ENCODE assay signal across 8 cellular contexts in the genomic region with DNA sequence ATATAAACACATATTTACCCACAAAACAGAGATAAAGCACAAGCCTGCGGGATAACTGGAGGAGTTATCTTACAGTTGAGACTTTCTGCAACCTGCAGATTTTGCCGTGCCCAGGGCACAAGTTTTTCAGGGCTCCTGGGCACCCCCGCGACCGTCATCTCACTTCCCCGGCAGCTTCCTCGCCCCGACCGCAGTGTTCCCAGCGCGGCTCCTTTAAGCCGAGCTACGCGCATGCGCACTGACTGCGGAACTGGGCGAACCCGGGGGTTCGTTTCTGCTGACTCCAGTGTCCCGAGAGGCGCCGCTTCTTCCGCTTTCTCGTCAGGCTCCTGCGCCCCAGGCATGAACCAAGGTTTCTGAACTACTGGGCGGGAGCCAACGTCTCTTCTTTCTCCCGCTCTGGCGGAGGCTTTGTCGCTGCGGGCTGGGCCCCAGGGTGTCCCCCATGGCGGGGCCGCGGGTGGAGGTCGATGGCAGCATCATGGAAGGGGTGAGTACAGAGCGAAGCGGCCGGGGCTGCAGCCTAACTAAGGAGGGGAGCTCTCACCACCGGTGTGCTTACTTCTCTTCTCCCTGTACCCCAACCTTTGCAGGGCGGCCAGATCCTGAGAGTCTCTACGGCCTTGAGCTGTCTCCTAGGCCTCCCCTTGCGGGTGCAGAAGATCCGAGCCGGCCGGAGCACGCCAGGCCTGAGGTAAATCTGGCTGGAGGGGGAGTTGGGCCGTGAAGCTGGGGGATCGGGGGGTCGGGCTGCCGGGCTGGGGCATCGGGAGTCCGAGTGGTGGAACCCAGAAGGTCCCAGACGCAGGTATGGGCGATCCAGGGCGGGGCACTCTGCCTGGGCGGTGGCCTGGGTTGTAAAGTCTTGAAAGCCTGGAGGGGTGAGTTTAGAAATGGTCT. TPM values are rescaled to one million over a fixed set of nuclear protein-coding genes. Genes with fewer than 3 reads are reported as not detected.
DNase-seq lines count a peak whose midpoint lies in the region; ATAC-seq, FAIRE-seq and TF ChIP-seq lines count a peak whose summit lies in the region.

A gene (plus strand): TSS at position 286 of the 900 bp plus-strand sequence. CDS start 160 bp downstream, at position 446.

- peak within 1 kb of the TSS; percentile 66 for H3K4me3 ChIP-seq in IMR-90 (ENCODE audit: insufficient read depth, low read depth, low read length)
- peak within 1 kb of the TSS; percentile 95 for H3K4me3 ChIP-seq in epithelial cell of esophagus (ENCODE audit: low read length)
- peak within 1 kb of the TSS; percentile 94 for H3K4me3 ChIP-seq in mucosa of descending colon

- H3K4me1 ChIP-seq in IMR-90 (ENCODE audit: control insufficient read depth, insufficient read depth, low read length) (peaks cover 2% of the 10 kb centered on the region; the same call in 1 of the 2 replicates), mucosa of descending colon (ENCODE audit: low read depth) (peaks cover 19% of the 10 kb centered on the region)

- peak within 1 kb of the TSS; percentile 56 to 87 for H4K8ac ChIP-seq in IMR-90 (ENCODE audit: low read depth in 2 of 2, low read length in 2 of 2)

- peak within 1 kb of the TSS; percentile 83 for H2AK9ac ChIP-seq in IMR-90 (replicated peaks; ENCODE audit: low read depth, low read length, poor library complexity)

- POLR2A ChIA-PET in IMR-90 (lab: Charles Lee; ENCODE audit: unreplicated experiment), result interaction anchor here (0.5 to 0.8 kb wide), 2 partner anchors 16 to 21 kb away, joined by 3 read pairs; a partner anchor contains a TSS

- H3K18ac ChIP-seq in IMR-90 (ENCODE audit: low read depth, low read length), result peak within 1 kb of the TSS; percentile 25; the same call in 1 of the 2 replicates

- no peak for TF ChIP-seq CTCF in D721Med (IDR thresholded peaks at IDR 0.05; ENCODE audit: insufficient read depth, missing control alignments)
- TF ChIP-seq CTCF in IMR-90 (conservative IDR thresholded peaks at IDR 0.05; ENCODE audit: low read depth, low read length), result no peak
- TF ChIP-seq CTCF in epithelial cell of esophagus (IDR thresholded peaks at IDR 0.05; ENCODE audit: insufficient read depth, low read depth, low read length, missing control alignments), result no peak
- no peak for TF ChIP-seq CTCF in mucosa of descending colon (IDR thresholded peaks at IDR 0.05)

- intact Hi-C loops in IMR-90 (cut with micrococcal nuclease), result loop anchor here (2.0 to 5.0 kb wide), 4 partner anchors 86 to 457 kb away; a partner anchor contains a TSS
- intact Hi-C loops in mucosa of descending colon (cut with DNase I, micrococcal nuclease), result no loop called here

- H4K91ac ChIP-seq in IMR-90 (ENCODE audit: insufficient read depth, low read depth, low read length), result peak within 1 kb of the TSS; percentile 61

- peak within 1 kb of the TSS; percentile 99 for H3K4me2 ChIP-seq in IMR-90 (ENCODE audit: low read depth, low read length)

- peaks cover 20% of the 10 kb centered on the region for H3K36me3 ChIP-seq in IMR-90 (ENCODE audit: control insufficient read depth, insufficient read depth, low read length)
- H3K36me3 ChIP-seq in mucosa of descending colon (ENCODE audit: low read depth), result no peaks in the 10 kb centered on the region

- H3K9ac ChIP-seq in IMR-90 (ENCODE audit: low read depth, low read length), result peak within 1 kb of the TSS; percentile 90

- TF ChIP-seq RAD21 in IMR-90 (IDR thresholded peaks at IDR 0.05; ENCODE audit: low read length), result no peak

- peak within 1 kb of the TSS; percentile 63 for H4K5ac ChIP-seq in IMR-90 (ENCODE audit: low read depth, low read length)

- no peaks in the 10 kb centered on the region for H3K27me3 ChIP-seq in IMR-90 (ENCODE audit: control insufficient read depth, insufficient read depth, low read length)

- peak within 1 kb of the TSS; percentile 91 for H3K23ac ChIP-seq in IMR-90 (ENCODE audit: low read depth, low read length)

- H2BK120ac ChIP-seq in IMR-90 (ENCODE audit: low read depth, low read length), result peak within 1 kb of the TSS; percentile 27; the same call in 1 of the 2 replicates

- WGBS in IMR-90 (ENCODE audit: extremely low coverage in 2 of 2, insufficient read length in 1 of 2), 2 experiments, result 0% methylated on average over 25 of the region's 56 CpGs; no CpG with 5 or more reads in 1 of the 2 experiments

- CTCF ChIA-PET in IMR-90 (lab: Yijun Ruan, JAX), result interaction anchor here (0.6 to 1.1 kb wide), 2 partner anchors 17 to 103 kb away, joined by 4 to 5 read pairs; no protein-coding TSS in a partner anchor

- in situ Hi-C loops in IMR-90 (cut with MboI; ENCODE audit: low sequenced_read_pairs), result loop anchor here (25.0 kb wide), 2 partner anchors 454 to 621 kb away; a partner anchor contains a TSS

- dilution Hi-C loops in IMR-90 (cut with HindIII; ENCODE audit: low sequenced_read_pairs, unreplicated experiment), result no loop called here

- H2AFZ ChIP-seq in IMR-90 (replicated peaks; ENCODE audit: low read length, poor library complexity), result peak within 1 kb of the TSS; percentile 93

- H3K9me3 ChIP-seq in IMR-90 (ENCODE audit: control insufficient read depth, insufficient read depth, low read length) (no peaks in the 10 kb centered on the region), mucosa of descending colon (peaks cover 5% of the 10 kb centered on the region)

- no peak for TF ChIP-seq POLR2A in IMR-90 (IDR thresholded peaks at IDR 0.05; ENCODE audit: low read depth, low read length)

- 0 out of 3 replicates have a peak within 1 kb of the TSS, but pooled peaks have one; percentile 31 for H2BK15ac ChIP-seq in IMR-90 (ENCODE audit: low read depth, low read length)

- peak within 1 kb of the TSS; percentile 78 for H3K27ac ChIP-seq in IMR-90 (ENCODE audit: insufficient read depth, low read length)

- H4K20me1 ChIP-seq in IMR-90 (ENCODE audit: insufficient read depth, low read length), result peaks cover 3% of the 10 kb centered on the region; the same call in 1 of the 2 replicates

- peak within 1 kb of the TSS; percentile 55 for H2AK5ac ChIP-seq in IMR-90 (ENCODE audit: low read depth, low read length)

- peak; percentile 98 for ATAC-seq in GM21528 (IDR thresholded peaks at IDR 0.05; ENCODE audit: low FRiP score, unreplicated experiment)
- ATAC-seq in IMR-90 (ENCODE audit: low read depth), result peak; percentile 99
- peak; percentile 99 for ATAC-seq in mucosa of descending colon

- peak within 1 kb of the TSS; percentile 80 for H3K14ac ChIP-seq in IMR-90 (replicated peaks; ENCODE audit: low read depth, low read length)

- peak within 1 kb of the TSS; percentile 8; the same call in 1 of the 2 replicates for H2BK20ac ChIP-seq in IMR-90 (ENCODE audit: low read depth, low read length)

- H3K56ac ChIP-seq in IMR-90 (ENCODE audit: extremely low read depth, insufficient read depth, low read length), result peak within 1 kb of the TSS; percentile 84

- no peak for FAIRE-seq in D721Med (lab: Jason Lieb, UNC)

- peaks cover 14 to 38% of the 10 kb centered on the region in 2 experiments for H3K79me1 ChIP-seq in IMR-90 (ENCODE audit: low read depth in 1 of 2, low read length in 2 of 2)

- H3K9me1 ChIP-seq in IMR-90 (ENCODE audit: insufficient read depth, low read length), result no peaks in the 10 kb centered on the region

- DNase-seq in D721Med (ENCODE audit: insufficient read length, low spot score) (peak; percentile 41), IMR-90 (peak; percentile 93), OCI-M1 (lab: John Stamatoyannopoulos, UW) (peak; percentile 98), activated T-cell treated with anti-CD3 and anti-CD28 coated beads for 4 hours (peak; percentile 89), epithelial cell of esophagus (ENCODE audit: low read depth) (peak; percentile 96), mucosa of descending colon (peak; percentile 97 to 98 (median 97))
- peak; percentile 95 for DNase-seq in stimulated activated CD8-positive, alpha-beta memory T cell treated with anti-CD3 and anti-CD28 coated beads, Interleukin-4, amount 100 ng/mL, for 24 hours (ENCODE audit: low read depth)

- no TSS peak for BruUV-seq in IMR-90 (replicated peaks; lab: Mats Ljungman, UMichigan)

- peak within 1 kb of the TSS; percentile 56 for H2BK5ac ChIP-seq in IMR-90 (ENCODE audit: low read depth, low read length, poor library complexity, severe bottlenecking)

- H3K4ac ChIP-seq in IMR-90 (ENCODE audit: low read depth, low read length), result peak within 1 kb of the TSS; percentile 74

TF ChIP-seq in IMR-90, 13 proteins besides CTCF, POLR2A, EP300 and RAD21:
- TF ChIP-seq CEBPB (IDR thresholded peaks at IDR 0.05; ENCODE audit: low read depth, low read length) (no peak), MAFK (IDR thresholded peaks at IDR 0.05; ENCODE audit: low read depth, low read length) (peak; percentile 87), MXI1 (IDR thresholded peaks at IDR 0.05; ENCODE audit: borderline replicate concordance, low read depth, low read length) (0 out of 2 replicates have a peak, but pooled peaks have one; percentile 6), MAZ (IDR thresholded peaks at IDR 0.05; ENCODE audit: borderline replicate concordance, low read depth, low read length) (peak; percentile 11; the same call in 1 of the 2 replicates)
TF ChIP-seq in IMR-90: peak in this region for 3.

RNA-seq across cellular contexts. Expression of the gene that starts here (rescaled TPM):
- total RNA-seq in IMR-90 (2012; rRNA removed) (29.6 and 45.3 TPM in 2 replicates), mucosa of descending colon (10 to 100 TPM; 35.0 to 40.1 (median 36.3) TPM)
- 26.0 and 26.9 TPM in 2 replicates for polyA plus RNA-seq in IMR-90 (2012; rRNA removed)
- 10.5 and 15.2 TPM in 2 replicates for polyA plus RNA-seq in IMR-90 (2012; cell fraction: cytosol; rRNA removed)
- 10.7 and 23.7 TPM in 2 replicates for polyA plus RNA-seq in IMR-90 (2012; cell fraction: nucleus; rRNA removed; ENCODE audit: low replicate concordance)

Comparison
In these comparisons a context has a peak if more than half of its experiments do, and no peak if none do; other contexts are left out.
1. Peak in every context shown above with its lines: DNase-seq, ATAC-seq, H3K4me3 ChIP-seq and H3K27ac ChIP-seq.
2. DNase-seq: peak in every context shown above with its lines; median percentile 98 in OCI-M1; 97 in mucosa of descending colon; 96 in epithelial cell of esophagus; 95 in stimulated activated CD8-positive, alpha-beta memory T cell treated with anti-CD3 and anti-CD28 coated beads, Interleukin-4, amount 100 ng/mL, for 24 hours; 93 in IMR-90; 89 in activated T-cell treated with anti-CD3 and anti-CD28 coated beads for 4 hours; 41 in D721Med.